8 cellular contexts compared by ENCODE assay signal in genomic region chr5:168793844-168794837, GRCh38.
A peak's percentile ranks its signal among the peaks of the same experiment; 100 is the strongest.
DNase-seq lines count a peak whose midpoint lies in the region; ATAC-seq, FAIRE-seq and TF ChIP-seq lines count a peak whose summit lies in the region.

No MANE protein-coding gene starts in this region.

- FAIRE-seq in astrocyte (lab: Jason Lieb, UNC): peak; percentile 20
- FAIRE-seq in urothelium cell line (lab: Jason Lieb, UNC): peak; percentile 82

- peak overlapping the region; percentile 23 for H3K27ac Mint-ChIP-seq in astrocyte (ENCODE audit: unreplicated experiment)

- H2AFZ ChIP-seq in astrocyte (ENCODE audit: low read depth, low read length): peak overlapping the region; percentile 9

- H3K4me2 ChIP-seq in astrocyte (ENCODE audit: low read length): peak overlapping the region; percentile 60

- no peaks in the 10 kb centered on the region for H4K20me1 ChIP-seq in astrocyte (ENCODE audit: insufficient read depth, low read length)

- TF ChIP-seq CTCF in left ventricle myocardium inferior (IDR thresholded peaks at IDR 0.05; ENCODE audit: borderline replicate concordance) (no peak), astrocyte (IDR thresholded peaks at IDR 0.05; ENCODE audit: insufficient read depth, low read depth, low read length) (no peak), lower lobe of right lung (IDR thresholded peaks at IDR 0.05) (no peak)

- H3K79me2 ChIP-seq in astrocyte (ENCODE audit: insufficient read depth, low read length): no peaks in the 10 kb centered on the region

- no peaks in the 10 kb centered on the region for H3K36me3 ChIP-seq in left ventricle myocardium inferior
- H3K36me3 ChIP-seq in astrocyte (ENCODE audit: insufficient read depth, low read length): no peaks in the 10 kb centered on the region
- no peaks in the 10 kb centered on the region for H3K36me3 ChIP-seq in lower lobe of right lung

- H3K27me3 ChIP-seq in left ventricle myocardium inferior (ENCODE audit: low read depth) (no peaks in the 10 kb centered on the region), astrocyte (ENCODE audit: insufficient read depth, low read length) (no peaks in the 10 kb centered on the region), lower lobe of right lung (ENCODE audit: low read depth) (no peaks in the 10 kb centered on the region)

- H3K9me3 ChIP-seq in left ventricle myocardium inferior (replicated peaks) (no peaks in the 10 kb centered on the region), astrocyte (ENCODE audit: insufficient read depth, low read depth, low read length) (no peaks in the 10 kb centered on the region), lower lobe of right lung (no peaks in the 10 kb centered on the region)

- H3K4me1 ChIP-seq in left ventricle myocardium inferior (peaks cover 16% of the 10 kb centered on the region), astrocyte (ENCODE audit: insufficient read depth, low read length) (peaks cover 7% of the 10 kb centered on the region), lower lobe of right lung (peaks cover 4% of the 10 kb centered on the region)

- ATAC-seq in Right ventricle myocardium superior (ENCODE audit: poor library complexity) (peak; percentile 43), lower lobe of right lung (peak; percentile 71 to 73)

- peak overlapping the region; percentile 16 for H3K9ac ChIP-seq in astrocyte (ENCODE audit: low read length)

- intact Hi-C loops in Right ventricle myocardium superior (cut with DNase I) (no loop called here), left ventricle myocardium inferior (cut with micrococcal nuclease) (no loop called here), lower lobe of right lung (cut with DNase I) (no loop called here)

- H3K27ac ChIP-seq in left ventricle myocardium inferior (replicated peaks): no peak overlapping the region
- H3K27ac ChIP-seq in astrocyte (ENCODE audit: low read depth, low read length): peak overlapping the region; percentile 33
- peak overlapping the region; percentile 4 for H3K27ac ChIP-seq in lower lobe of right lung

- H3K4me3 ChIP-seq in left ventricle myocardium inferior: no peak overlapping the region
- no peak overlapping the region for H3K4me3 ChIP-seq in astrocyte (ENCODE audit: insufficient read depth, low read depth, low read length)
- H3K4me3 ChIP-seq in lower lobe of right lung: no peak overlapping the region

- no peaks in the 10 kb centered on the region for H3K9me3 Mint-ChIP-seq in astrocyte (ENCODE audit: unreplicated experiment)

- H3K4me1 Mint-ChIP-seq in astrocyte (ENCODE audit: low read depth, unreplicated experiment): peaks cover 36% of the 10 kb centered on the region

- H3K4me3 Mint-ChIP-seq in astrocyte (ENCODE audit: unreplicated experiment): no peak overlapping the region

- no peaks in the 10 kb centered on the region for H3K27me3 Mint-ChIP-seq in astrocyte (ENCODE audit: low read depth, unreplicated experiment)

- DNase-seq in Right ventricle myocardium superior (no peak), left ventricle myocardium inferior (no peak), astrocyte (ENCODE audit: low read depth) (peak; percentile 81), lower lobe of right lung (peak; percentile 59), urothelium cell line (ENCODE audit: low spot score) (peak; percentile 59), NCI-H2196 (lab: John Stamatoyannopoulos, UW; ENCODE audit: unreplicated experiment) (no peak), GDM1 (lab: John Stamatoyannopoulos, UW) (no peak), GM19240 (ENCODE audit: insufficient read length, low spot score) (no peak)

- H3K36me3 Mint-ChIP-seq in astrocyte (ENCODE audit: low read depth, unreplicated experiment): no peaks in the 10 kb centered on the region

Comparison
In these comparisons a context has a peak if more than half of its experiments do, and no peak if none do; other contexts are left out.
1. DNase-seq: peak in astrocyte (single experiment), lower lobe of right lung (single experiment) and urothelium cell line (single experiment); none in Right ventricle myocardium superior (single experiment), left ventricle myocardium inferior (single experiment), NCI-H2196 (single experiment), GDM1 (single experiment) and GM19240 (single experiment).